Comparison of ENCODE assay signal across 11 cellular contexts in the genomic region with DNA sequence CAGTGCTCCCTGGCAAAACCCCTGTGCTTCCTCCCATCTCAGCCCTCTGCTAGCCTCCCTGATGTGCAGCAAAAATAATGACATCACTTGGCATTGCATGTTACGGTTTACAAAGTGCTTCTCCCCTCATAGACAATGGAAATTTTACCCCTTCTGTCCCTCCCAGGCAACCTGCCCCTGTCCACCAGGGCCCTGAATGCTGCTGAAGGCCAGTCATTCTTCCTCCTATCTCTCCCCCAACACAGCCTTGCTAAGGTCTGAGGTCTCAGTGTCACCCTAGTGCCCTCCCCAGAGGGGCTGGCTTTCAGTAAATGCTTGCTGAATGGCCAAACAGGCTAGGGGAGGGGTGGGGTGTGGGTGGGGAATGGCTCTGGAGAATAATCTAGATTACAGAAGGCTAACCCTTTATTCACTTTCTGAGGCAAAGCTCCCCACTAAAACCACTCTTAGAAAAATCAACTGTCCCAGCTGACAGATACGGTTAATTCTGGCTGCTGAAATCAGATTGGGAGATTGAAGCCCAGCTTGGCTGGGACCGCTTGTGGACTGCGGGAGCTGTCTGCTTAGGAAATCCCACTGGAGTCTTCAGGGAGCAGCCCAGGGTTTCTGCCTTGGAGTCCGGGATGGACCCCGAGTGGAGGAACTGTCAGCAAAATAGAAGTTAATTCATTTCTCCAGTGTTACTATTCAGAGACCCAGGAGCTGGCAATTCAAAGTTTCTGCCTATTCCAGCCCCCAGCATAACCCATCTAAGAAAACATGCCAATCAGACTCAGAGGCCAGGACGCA. TPM values are rescaled to one million over a fixed set of nuclear protein-coding genes. Genes with fewer than 3 reads are reported as not detected.
A peak's percentile ranks its signal among the peaks of the same experiment; 100 is the strongest.
DNase-seq lines count a peak whose midpoint lies in the region; ATAC-seq lines count a peak whose summit lies in the region.
"Had no signal": no experiment of that assay in that cellular context is flagged by ENCODE, and none has a peak within 500 bp of the region (broad histone marks: within the 10 kb centered on the region; RNA-seq: fewer than 3 reads in every experiment).

No MANE protein-coding gene starts in this region.

- H3K4me3 Mint-ChIP-seq in activated CD4-positive, alpha-beta T cell treated with anti-CD3 and anti-CD28 coated beads, Interleukin-2, amount 10 ng/mL, durations not matched to agents 24 days and 14 days: peak overlapping the region; percentile 61
- H3K4me3 Mint-ChIP-seq in immature natural killer cell: peak overlapping the region; percentile 58 to 85 (median 69)

- no peaks in the 10 kb centered on the region for H3K9me3 Mint-ChIP-seq in activated CD4-positive, alpha-beta T cell treated with anti-CD3 and anti-CD28 coated beads, Interleukin-2, amount 10 ng/mL, durations not matched to agents 24 days and 14 days
- no peaks in the 10 kb centered on the region for H3K9me3 Mint-ChIP-seq in activated naive CD4-positive, alpha-beta T cell treated with anti-CD3 and anti-CD28 coated beads, Interleukin-2, amount 50 U/mL, for 72 hours
- H3K9me3 Mint-ChIP-seq in immature natural killer cell: no peaks in the 10 kb centered on the region

- no peaks in the 10 kb centered on the region for H3K27me3 Mint-ChIP-seq in activated CD4-positive, alpha-beta T cell treated with anti-CD3 and anti-CD28 coated beads, Interleukin-2, amount 10 ng/mL, durations not matched to agents 24 days and 14 days
- H3K27me3 Mint-ChIP-seq in immature natural killer cell (ENCODE audit: low read depth in 3 of 3): peaks cover 0 to 2% (median 2%) of the 10 kb centered on the region in 3 donors

- peak overlapping the region; percentile 88 for H3K27ac Mint-ChIP-seq in activated CD4-positive, alpha-beta T cell treated with anti-CD3 and anti-CD28 coated beads, Interleukin-2, amount 10 ng/mL, durations not matched to agents 24 days and 14 days
- no peak overlapping the region for H3K27ac Mint-ChIP-seq in activated naive CD4-positive, alpha-beta T cell treated with anti-CD3 and anti-CD28 coated beads, Interleukin-2, amount 50 U/mL, for 72 hours
- H3K27ac Mint-ChIP-seq in immature natural killer cell: peak overlapping the region; percentile 76 to 95 (median 88)

- no peak for DNase-seq in activated CD4-positive, alpha-beta T cell treated with anti-CD3 and anti-CD28 coated beads, Interleukin-2, amount 10 ng/mL, durations not matched to agents 24 days and 14 days
- no peak for DNase-seq in activated CD4-positive, alpha-beta T cell treated with anti-CD3 and anti-CD28 coated beads, Interleukin-2, amount 50 U/mL, for 4 hours
- no peak for DNase-seq in activated naive CD4-positive, alpha-beta T cell treated with anti-CD3 and anti-CD28 coated beads, Interleukin-2, amount 50 U/mL, for 72 hours (ENCODE audit: low spot score in 2 of 2)
- no peak for DNase-seq in immature natural killer cell
- peak; percentile 23 for DNase-seq in stimulated activated naive CD8-positive, alpha-beta T cell treated with anti-CD3 and anti-CD28 coated beads, Interleukin-15, Interleukin-2, amounts not matched to agents 100 U/mL and 50 U/mL, for 24 hours
- DNase-seq in SKM-1 treated with dmso at 0.1 percent for 144 hours (lab: John Stamatoyannopoulos, UW; ENCODE audit: unreplicated experiment): no peak
- DNase-seq: activated CD4-positive, alpha-beta T cell treated with anti-CD3 and anti-CD28 coated beads for 1 hour; H7; NCI-H526 treated with DMSO at 0.1 percent for 48 hours had no signal

- intact Hi-C loops in activated CD4-positive, alpha-beta T cell treated with anti-CD3 and anti-CD28 coated beads, Interleukin-2, amount 10 ng/mL, durations not matched to agents 24 days and 14 days (cut with micrococcal nuclease): loop anchor here (2.0 to 5.0 kb wide), 2 partner anchors 15 to 35 kb away; no protein-coding TSS in a partner anchor

- H3K4me1 Mint-ChIP-seq in activated CD4-positive, alpha-beta T cell treated with anti-CD3 and anti-CD28 coated beads, Interleukin-2, amount 10 ng/mL, durations not matched to agents 24 days and 14 days: peaks cover 83% of the 10 kb centered on the region
- H3K4me1 Mint-ChIP-seq in immature natural killer cell: peaks cover 98% of the 10 kb centered on the region in 2 donors

- H3K36me3 Mint-ChIP-seq in activated CD4-positive, alpha-beta T cell treated with anti-CD3 and anti-CD28 coated beads, Interleukin-2, amount 10 ng/mL, durations not matched to agents 24 days and 14 days (ENCODE audit: low read depth): peaks cover 25% of the 10 kb centered on the region
- peaks cover 0 to 16% of the 10 kb centered on the region in 2 donors for H3K36me3 Mint-ChIP-seq in activated naive CD4-positive, alpha-beta T cell treated with anti-CD3 and anti-CD28 coated beads, Interleukin-2, amount 50 U/mL, for 72 hours
- no peaks in the 10 kb centered on the region for H3K36me3 Mint-ChIP-seq in immature natural killer cell

- ATAC-seq in activated naive CD4-positive, alpha-beta T cell treated with anti-CD3 and anti-CD28 coated beads, Interleukin-2, amount 50 U/mL, for 72 hours: peak; percentile 19 to 39
- peak; percentile 52 for ATAC-seq in stimulated activated naive CD8-positive, alpha-beta T cell treated with anti-CD3 and anti-CD28 coated beads, Interleukin-15, Interleukin-2, amounts not matched to agents 100 U/mL and 50 U/mL, for 24 hours
- ATAC-seq in GM18517 (IDR thresholded peaks at IDR 0.05; ENCODE audit: unreplicated experiment): no peak
- ATAC-seq in GM21786 (IDR thresholded peaks at IDR 0.05; ENCODE audit: unreplicated experiment): no peak

RNA-seq across cellular contexts. Expression of gene ANP32A, which starts 22.9 kb away (rescaled TPM):
- total RNA-seq in activated CD4-positive, alpha-beta T cell treated with anti-CD3 and anti-CD28 coated beads, Interleukin-2, amount 10 ng/mL, durations not matched to agents 24 days and 14 days: 280 and 302 TPM in 2 replicates
- total RNA-seq in activated naive CD4-positive, alpha-beta T cell treated with anti-CD3 and anti-CD28 coated beads, Interleukin-2, amount 50 U/mL, for 72 hours: 100 to 1,000 TPM; 136 to 237 TPM
- polyA plus RNA-seq in immature natural killer cell: 100 to 1,000 TPM in 1 of 3 donors, 10 to 100 TPM in 2; 76.3 to 147 (median 85.2) TPM

Comparison
In these comparisons a context has a peak if more than half of its experiments do, and no peak if none do; other contexts are left out.
1. H3K27ac Mint-ChIP-seq: peak in activated CD4-positive, alpha-beta T cell treated with anti-CD3 and anti-CD28 coated beads, Interleukin-2, amount 10 ng/mL, durations not matched to agents 24 days and 14 days (single experiment) and immature natural killer cell (6 of 6); none in activated naive CD4-positive, alpha-beta T cell treated with anti-CD3 and anti-CD28 coated beads, Interleukin-2, amount 50 U/mL, for 72 hours (0 of 2).
2. ATAC-seq: peak in activated naive CD4-positive, alpha-beta T cell treated with anti-CD3 and anti-CD28 coated beads, Interleukin-2, amount 50 U/mL, for 72 hours (2 of 2) and stimulated activated naive CD8-positive, alpha-beta T cell treated with anti-CD3 and anti-CD28 coated beads, Interleukin-15, Interleukin-2, amounts not matched to agents 100 U/mL and 50 U/mL, for 24 hours (single experiment); none in GM18517 (single experiment) and GM21786 (single experiment).